In the genomic region with DNA sequence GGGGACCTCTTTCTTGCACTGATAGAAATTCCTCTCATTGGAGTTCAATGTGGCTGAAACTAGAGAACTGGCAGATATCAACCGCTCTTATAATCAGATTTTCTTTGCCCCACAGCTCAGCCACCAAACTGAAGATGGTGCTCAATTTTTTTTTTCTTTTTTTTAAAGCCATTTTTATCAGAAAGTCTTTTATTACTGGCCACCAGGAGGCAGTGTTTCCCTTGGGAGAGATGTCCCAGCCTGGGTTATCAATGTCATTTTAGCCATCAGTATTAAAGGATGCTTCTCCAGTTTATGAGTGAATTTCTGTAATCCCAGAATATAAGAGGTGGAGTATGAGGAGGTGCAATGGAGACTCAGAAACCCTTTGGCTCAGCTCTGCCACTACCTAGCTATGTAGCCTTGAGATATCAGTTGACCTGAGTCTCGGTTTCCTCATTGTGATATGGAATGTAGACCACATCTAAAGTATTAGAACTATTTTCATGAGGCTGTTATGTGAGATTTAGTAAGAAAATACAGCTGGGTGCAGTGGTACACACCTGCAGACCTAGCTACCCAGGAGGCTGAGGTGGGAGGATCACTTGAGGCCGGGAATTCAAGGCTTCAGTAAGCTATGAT, we compare ENCODE assay signal across 8 cellular contexts. TPM values are rescaled to one million over a fixed set of nuclear protein-coding genes. Genes with fewer than 3 reads are reported as not detected.
DNase-seq lines count a peak whose midpoint lies in the region; ATAC-seq and TF ChIP-seq lines count a peak whose summit lies in the region.

No MANE protein-coding gene starts in this region.

- no peaks in the 10 kb centered on the region for H3K9me3 ChIP-seq in thoracic aorta

- intact Hi-C loops in activated T-helper 1 cell treated with anti-CD3 and anti-CD28 coated beads, Interleukin-12 subunit alpha, Interleukin-12 subunit beta, Interleukin-2, Interleukin-4 antibody, amounts not matched to agents 30 ng/mL and 10 ng/mL and 1 ng/mL, durations not matched to agents 14 hours and 24 hours and 36 hours (cut with micrococcal nuclease): loop anchor here (1.0 to 5.0 kb wide), 6 partner anchors 42 to 262 kb away; partner anchors contain the start of gene KLHDC9

- no peak overlapping the region for H3K4me3 Mint-ChIP-seq in activated T-helper 1 cell treated with anti-CD3 and anti-CD28 coated beads, Interleukin-12 subunit alpha, Interleukin-12 subunit beta, Interleukin-2, Interleukin-4 antibody, amounts not matched to agents 30 ng/mL and 10 ng/mL and 1 ng/mL, durations not matched to agents 14 hours and 24 hours and 36 hours

- H3K4me1 ChIP-seq in thoracic aorta (ENCODE audit: control insufficient read depth in 1 of 2, low read depth in 2 of 2): peaks cover 7 to 13% of the 10 kb centered on the region in 2 donors

- H3K27ac Mint-ChIP-seq in activated T-helper 1 cell treated with anti-CD3 and anti-CD28 coated beads, Interleukin-12 subunit alpha, Interleukin-12 subunit beta, Interleukin-2, Interleukin-4 antibody, amounts not matched to agents 30 ng/mL and 10 ng/mL and 1 ng/mL, durations not matched to agents 14 hours and 24 hours and 36 hours: no peak overlapping the region

- H3K36me3 ChIP-seq in GM06990 (ENCODE audit: control insufficient read depth, insufficient read depth, low read length): no peaks in the 10 kb centered on the region
- H3K36me3 ChIP-seq in thoracic aorta: no peaks in the 10 kb centered on the region

- ATAC-seq in thoracic aorta (ENCODE audit: insufficient number of reproducible peaks, low FRiP score, low read depth): no peak
- no peak for ATAC-seq in GM18517 (IDR thresholded peaks at IDR 0.05; ENCODE audit: unreplicated experiment)

- H3K9me3 Mint-ChIP-seq in activated T-helper 1 cell treated with anti-CD3 and anti-CD28 coated beads, Interleukin-12 subunit alpha, Interleukin-12 subunit beta, Interleukin-2, Interleukin-4 antibody, amounts not matched to agents 30 ng/mL and 10 ng/mL and 1 ng/mL, durations not matched to agents 14 hours and 24 hours and 36 hours: no peaks in the 10 kb centered on the region

- TF ChIP-seq CTCF in GM06990 (IDR thresholded peaks at IDR 0.05; ENCODE audit: insufficient read depth, low read length, poor library complexity, severe bottlenecking): peak; percentile 64
- peak; percentile 61 for TF ChIP-seq CTCF in thoracic aorta (IDR thresholded peaks at IDR 0.05)

- H3K4me3 ChIP-seq in GM06990 (replicated peaks; ENCODE audit: low read depth, low read length) (no peak overlapping the region), thoracic aorta (no peak overlapping the region)

- H3K27ac ChIP-seq in thoracic aorta: no peak overlapping the region

- DNase-seq in AG08395 (ENCODE audit: low spot score) (peak; percentile 39), GM06990 (ENCODE audit: extremely low read depth, insufficient read length) (no peak), NCI-H460 (ENCODE audit: extremely low read depth, low read depth) (peak; percentile 48), iPS-NIHi7 (ENCODE audit: extremely low spot score) (peak; percentile 52), thoracic aorta (ENCODE audit: low spot score) (no peak)
- DNase-seq in activated T-helper 1 cell treated with anti-CD3 and anti-CD28 coated beads, Interleukin-12 subunit alpha, Interleukin-12 subunit beta, Interleukin-2, Interleukin-4 antibody, amounts not matched to agents 30 ng/mL and 10 ng/mL and 1 ng/mL, durations not matched to agents 14 hours and 24 hours and 36 hours (ENCODE audit: low spot score): peak; percentile 18
- DNase-seq in activated effector memory CD4-positive, alpha-beta T cell treated with anti-CD3 and anti-CD28 coated beads, Interleukin-2, amount 50 U/mL, for 16 hours: no peak

- H3K27me3 ChIP-seq in GM06990 (replicated peaks; ENCODE audit: control insufficient read depth, insufficient read depth, low read length): no peaks in the 10 kb centered on the region
- no peaks in the 10 kb centered on the region for H3K27me3 ChIP-seq in thoracic aorta (replicated peaks; ENCODE audit: insufficient read depth)

- no peaks in the 10 kb centered on the region for H3K27me3 Mint-ChIP-seq in activated T-helper 1 cell treated with anti-CD3 and anti-CD28 coated beads, Interleukin-12 subunit alpha, Interleukin-12 subunit beta, Interleukin-2, Interleukin-4 antibody, amounts not matched to agents 30 ng/mL and 10 ng/mL and 1 ng/mL, durations not matched to agents 14 hours and 24 hours and 36 hours (ENCODE audit: insufficient read depth)

- H3K36me3 Mint-ChIP-seq in activated T-helper 1 cell treated with anti-CD3 and anti-CD28 coated beads, Interleukin-12 subunit alpha, Interleukin-12 subunit beta, Interleukin-2, Interleukin-4 antibody, amounts not matched to agents 30 ng/mL and 10 ng/mL and 1 ng/mL, durations not matched to agents 14 hours and 24 hours and 36 hours (ENCODE audit: low read depth): no peaks in the 10 kb centered on the region

- peaks cover 61% of the 10 kb centered on the region for H3K4me1 Mint-ChIP-seq in activated T-helper 1 cell treated with anti-CD3 and anti-CD28 coated beads, Interleukin-12 subunit alpha, Interleukin-12 subunit beta, Interleukin-2, Interleukin-4 antibody, amounts not matched to agents 30 ng/mL and 10 ng/mL and 1 ng/mL, durations not matched to agents 14 hours and 24 hours and 36 hours (ENCODE audit: low read depth)

RNA-seq across cellular contexts. Expression of gene CD244, which starts 27.6 kb away (rescaled TPM):
- not detected in 2 replicates for total RNA-seq in NCI-H460 (2014; rRNA removed; shearing (Covaris generic))
- polyA plus RNA-seq in NCI-H460 (2014; cell fraction: nucleus; rRNA removed): not detected in 2 replicates
- 0.13 TPM in 1 of 2 replicates, not detected in the other for total RNA-seq in activated T-helper 1 cell treated with anti-CD3 and anti-CD28 coated beads, Interleukin-12 subunit alpha, Interleukin-12 subunit beta, Interleukin-2, Interleukin-4 antibody, amounts not matched to agents 30 ng/mL and 10 ng/mL and 1 ng/mL, durations not matched to agents 14 hours and 24 hours and 36 hours
- total RNA-seq in thoracic aorta: 1 to 10 TPM in 1 of 2 donors, under 1 TPM in 1; 0.78 to 2.2 TPM

RNA-seq across cellular contexts. Expression of gene LY9, which starts 39.1 kb away (rescaled TPM):
- total RNA-seq in NCI-H460 (2014; rRNA removed; shearing (Covaris generic)): not detected in 2 replicates
- not detected in 2 replicates for polyA plus RNA-seq in NCI-H460 (2014; cell fraction: nucleus; rRNA removed)
- 0.49 and 0.71 TPM in 2 replicates for total RNA-seq in activated T-helper 1 cell treated with anti-CD3 and anti-CD28 coated beads, Interleukin-12 subunit alpha, Interleukin-12 subunit beta, Interleukin-2, Interleukin-4 antibody, amounts not matched to agents 30 ng/mL and 10 ng/mL and 1 ng/mL, durations not matched to agents 14 hours and 24 hours and 36 hours
- total RNA-seq in thoracic aorta: under 1 TPM; 0.41 to 0.71 TPM

RNA-seq across cellular contexts. Expression of gene ITLN1, which starts 49.9 kb away (rescaled TPM):
- not detected in 2 replicates for total RNA-seq in NCI-H460 (2014; rRNA removed; shearing (Covaris generic))
- polyA plus RNA-seq in NCI-H460 (2014; cell fraction: nucleus; rRNA removed): not detected in 2 replicates
- not detected in 2 replicates for total RNA-seq in activated T-helper 1 cell treated with anti-CD3 and anti-CD28 coated beads, Interleukin-12 subunit alpha, Interleukin-12 subunit beta, Interleukin-2, Interleukin-4 antibody, amounts not matched to agents 30 ng/mL and 10 ng/mL and 1 ng/mL, durations not matched to agents 14 hours and 24 hours and 36 hours
- total RNA-seq in thoracic aorta: 10 to 100 TPM in 1 of 2 donors, under 1 TPM in 1; 0.56 to 51.7 TPM

Comparison
In these comparisons a context has a peak if more than half of its experiments do, and no peak if none do; other contexts are left out.
1. DNase-seq: peak in AG08395 (single experiment), NCI-H460 (single experiment), activated T-helper 1 cell treated with anti-CD3 and anti-CD28 coated beads, Interleukin-12 subunit alpha, Interleukin-12 subunit beta, Interleukin-2, Interleukin-4 antibody, amounts not matched to agents 30 ng/mL and 10 ng/mL and 1 ng/mL, durations not matched to agents 14 hours and 24 hours and 36 hours (single experiment) and iPS-NIHi7 (single experiment); none in GM06990 (single experiment), thoracic aorta (single experiment) and activated effector memory CD4-positive, alpha-beta T cell treated with anti-CD3 and anti-CD28 coated beads, Interleukin-2, amount 50 U/mL, for 16 hours (single experiment).